23 cellular contexts compared by ENCODE assay signal in genomic region chr11:8016396-8016949, GRCh38. TPM values are rescaled to one million over a fixed set of nuclear protein-coding genes. Genes with fewer than 3 reads are reported as not detected.
DNase-seq lines count a peak whose midpoint lies in the region; ATAC-seq and TF ChIP-seq lines count a peak whose summit lies in the region.
"Had no signal": no experiment of that assay in that cellular context is flagged by ENCODE, and none has a peak within 500 bp of the region (broad histone marks: within the 10 kb centered on the region; RNA-seq: fewer than 3 reads in every experiment).

No MANE protein-coding gene starts in this region.

- H3K27me3 ChIP-seq in colonic mucosa (peaks cover 29% of the 10 kb centered on the region), aorta (ENCODE audit: control insufficient read depth in 1 of 2, insufficient read depth in 2 of 2, low read length in 1 of 2) (peaks cover 0 to 2% of the 10 kb centered on the region in 2 donors)

- H3K4me3 Mint-ChIP-seq in activated CD8-positive, alpha-beta memory T cell treated with anti-CD3 and anti-CD28 coated beads, Interleukin-2, amount 10 ng/mL, durations not matched to agents 7 days and 5 days = no peak overlapping the region
- H3K4me3 Mint-ChIP-seq: activated CD4-positive, alpha-beta T cell treated with anti-CD3 and anti-CD28 coated beads, Interleukin-2, amount 10 ng/mL, durations not matched to agents 7 days and 5 days; nephron; stimulated activated naive CD8-positive, alpha-beta T cell treated with anti-CD3 and anti-CD28 coated beads, Interleukin-15, amount 100 ng/mL, for 72 hours had no signal

- H3K36me3 ChIP-seq in colonic mucosa = no peaks in the 10 kb centered on the region
- H3K36me3 ChIP-seq in aorta (ENCODE audit: control insufficient read depth in 1 of 2, insufficient read depth in 2 of 2, low read length in 1 of 2) = no peaks in the 10 kb centered on the region
- H3K36me3 ChIP-seq: transverse colon had no signal

- CTCF ChIA-PET in activated CD8-positive, alpha-beta memory T cell treated with anti-CD3 and anti-CD28 coated beads, Interleukin-2, amount 10 ng/mL, durations not matched to agents 7 days and 5 days (lab: Charles Lee) = interaction anchor here (1.3 to 5.4 kb wide), 2 partner anchors 9 to 83 kb away, joined by 7 to 29 read pairs; no protein-coding TSS in a partner anchor

- no peaks in the 10 kb centered on the region for H3K36me3 Mint-ChIP-seq in activated CD8-positive, alpha-beta memory T cell treated with anti-CD3 and anti-CD28 coated beads, Interleukin-2, amount 10 ng/mL, durations not matched to agents 7 days and 5 days
- H3K36me3 Mint-ChIP-seq: IgD-negative memory B cell had no signal

- H3K9me3 Mint-ChIP-seq in activated CD8-positive, alpha-beta memory T cell treated with anti-CD3 and anti-CD28 coated beads, Interleukin-2, amount 10 ng/mL, durations not matched to agents 7 days and 5 days (ENCODE audit: low read depth) = no peaks in the 10 kb centered on the region
- H3K9me3 Mint-ChIP-seq: activated CD4-positive, alpha-beta T cell treated with anti-CD3 and anti-CD28 coated beads, Interleukin-2, amount 10 ng/mL, durations not matched to agents 7 days and 5 days; IgD-negative memory B cell; nephron; stimulated activated naive CD8-positive, alpha-beta T cell treated with anti-CD3 and anti-CD28 coated beads, Interleukin-15, amount 100 ng/mL, for 72 hours had no signal

- intact Hi-C loops in colonic mucosa (cut with DNase I) (no loop called here), aorta (cut with DNase I) (no loop called here)

- ATAC-seq in activated CD8-positive, alpha-beta memory T cell treated with anti-CD3 and anti-CD28 coated beads, Interleukin-2, amount 10 ng/mL, durations not matched to agents 7 days and 5 days = no peak
- no peak for ATAC-seq in aorta (ENCODE audit: low FRiP score)
- ATAC-seq in HG03342 (IDR thresholded peaks at IDR 0.05; ENCODE audit: unreplicated experiment) = no peak
- no peak for ATAC-seq in HG03280 (IDR thresholded peaks at IDR 0.05; ENCODE audit: unreplicated experiment)
- ATAC-seq: stimulated activated naive CD8-positive, alpha-beta T cell treated with anti-CD3 and anti-CD28 coated beads, Interleukin-15, amount 100 ng/mL, for 72 hours had no signal

- H3K9ac ChIP-seq in colonic mucosa (ENCODE audit: low read depth in 2 of 2, low read length in 2 of 2) = no peak overlapping the region

- H3K27ac Mint-ChIP-seq in activated CD8-positive, alpha-beta memory T cell treated with anti-CD3 and anti-CD28 coated beads, Interleukin-2, amount 10 ng/mL, durations not matched to agents 7 days and 5 days = no peak overlapping the region
- H3K27ac Mint-ChIP-seq: activated CD4-positive, alpha-beta T cell treated with anti-CD3 and anti-CD28 coated beads, Interleukin-2, amount 10 ng/mL, durations not matched to agents 7 days and 5 days; nephron; progenitor cell of endocrine pancreas had no signal

- H3K4me3 ChIP-seq in colonic mucosa = no peak overlapping the region
- H3K4me3 ChIP-seq in aorta (ENCODE audit: low read length in 2 of 2) = no peak overlapping the region
- H3K4me3 ChIP-seq: transverse colon had no signal

- no peaks in the 10 kb centered on the region for H3K9me3 ChIP-seq in colonic mucosa
- no peaks in the 10 kb centered on the region for H3K9me3 ChIP-seq in aorta (ENCODE audit: control insufficient read depth, low read length)
- H3K9me3 ChIP-seq: transverse colon had no signal

- WGBS in aorta, 2 donors = 36 to 41% methylated on average over 5 of the region's 5 CpGs

- DNase-seq in activated CD8-positive, alpha-beta memory T cell treated with anti-CD3 and anti-CD28 coated beads for 24 hours = peak; percentile 33
- DNase-seq in activated CD8-positive, alpha-beta memory T cell treated with anti-CD3 and anti-CD28 coated beads, Interleukin-2, amount 10 ng/mL, durations not matched to agents 7 days and 5 days = no peak
- peak; percentile 9 for DNase-seq in colonic mucosa
- DNase-seq in islet precursor cell = peak; percentile 45
- no peak for DNase-seq in aorta
- DNase-seq in NAMALWA (ENCODE audit: low spot score) = no peak
- DNase-seq: activated CD4-positive, alpha-beta T cell treated with anti-CD3 and anti-CD28 coated beads, Interleukin-2, amount 10 ng/mL, durations not matched to agents 7 days and 5 days; activated gamma-delta T cell treated with Interleukin-2 at 50 U/mL for 16 hours; foreskin melanocyte; NCI-H1436; NCI-H524 treated with DMSO at 0.1 percent for 48 hours; stimulated activated CD4-positive, alpha-beta T cell treated with anti-CD3 and anti-CD28 coated beads, Interleukin-1b, Interleukin-23, amount 100 ng/mL, for 48 hours; stimulated activated naive CD8-positive, alpha-beta T cell treated with anti-CD3 and anti-CD28 coated beads, Interleukin-15, amount 100 ng/mL, for 72 hours; transverse colon had no signal

- peaks cover 12% of the 10 kb centered on the region for H3K4me1 Mint-ChIP-seq in activated CD8-positive, alpha-beta memory T cell treated with anti-CD3 and anti-CD28 coated beads, Interleukin-2, amount 10 ng/mL, durations not matched to agents 7 days and 5 days

- no peak for TF ChIP-seq CTCF in colonic mucosa (IDR thresholded peaks at IDR 0.05)

- no peaks in the 10 kb centered on the region for H3K4me1 ChIP-seq in colonic mucosa
- no peaks in the 10 kb centered on the region for H3K4me1 ChIP-seq in aorta (ENCODE audit: control insufficient read depth in 1 of 2, insufficient read depth in 2 of 2, low read length in 2 of 2)

- H3K27ac ChIP-seq in colonic mucosa (no peak overlapping the region), aorta (ENCODE audit: low read depth in 1 of 2, low read length in 2 of 2) (no peak overlapping the region)
- H3K27ac ChIP-seq: epithelial cell of prostate, HL-60, transverse colon had no signal

- peaks cover 53% of the 10 kb centered on the region for H3K27me3 Mint-ChIP-seq in activated CD8-positive, alpha-beta memory T cell treated with anti-CD3 and anti-CD28 coated beads, Interleukin-2, amount 10 ng/mL, durations not matched to agents 7 days and 5 days

RNA-seq across cellular contexts. Expression of gene EIF3F, which starts 29.3 kb away (rescaled TPM):
- total RNA-seq in activated CD8-positive, alpha-beta memory T cell treated with anti-CD3 and anti-CD28 coated beads, Interleukin-2, amount 10 ng/mL, durations not matched to agents 7 days and 5 days = 100 to 1,000 TPM; 192 to 234 TPM
- total RNA-seq in colonic mucosa (100 to 1,000 TPM; 229 to 242 TPM), aorta (100 to 1,000 TPM; 156 to 183 TPM)
- polyA plus RNA-seq in aorta = 100 to 1,000 TPM; 258 to 486 TPM

RNA-seq across cellular contexts. Expression of gene NLRP10, which starts 51.2 kb away (rescaled TPM):
- total RNA-seq in activated CD8-positive, alpha-beta memory T cell treated with anti-CD3 and anti-CD28 coated beads, Interleukin-2, amount 10 ng/mL, durations not matched to agents 7 days and 5 days = not detected
- total RNA-seq in colonic mucosa (not detected), aorta (not detected)
- not detected for polyA plus RNA-seq in aorta
- total RNA-seq: activated CD4-positive, alpha-beta T cell treated with anti-CD3 and anti-CD28 coated beads, Interleukin-2, amount 10 ng/mL, durations not matched to agents 7 days and 5 days; dermis microvascular lymphatic vessel endothelial cell; progenitor cell of endocrine pancreas; transverse colon had no signal
- polyA plus RNA-seq: adipose tissue, IgD-negative memory B cell had no signal

Comparison
In these comparisons a context has a peak if more than half of its experiments do, and no peak if none do; other contexts are left out.
1. DNase-seq: peak in activated CD8-positive, alpha-beta memory T cell treated with anti-CD3 and anti-CD28 coated beads for 24 hours (single experiment), colonic mucosa (single experiment) and islet precursor cell (single experiment); none in activated CD8-positive, alpha-beta memory T cell treated with anti-CD3 and anti-CD28 coated beads, Interleukin-2, amount 10 ng/mL, durations not matched to agents 7 days and 5 days (single experiment), aorta (0 of 2) and NAMALWA (single experiment).